In the genomic region with DNA sequence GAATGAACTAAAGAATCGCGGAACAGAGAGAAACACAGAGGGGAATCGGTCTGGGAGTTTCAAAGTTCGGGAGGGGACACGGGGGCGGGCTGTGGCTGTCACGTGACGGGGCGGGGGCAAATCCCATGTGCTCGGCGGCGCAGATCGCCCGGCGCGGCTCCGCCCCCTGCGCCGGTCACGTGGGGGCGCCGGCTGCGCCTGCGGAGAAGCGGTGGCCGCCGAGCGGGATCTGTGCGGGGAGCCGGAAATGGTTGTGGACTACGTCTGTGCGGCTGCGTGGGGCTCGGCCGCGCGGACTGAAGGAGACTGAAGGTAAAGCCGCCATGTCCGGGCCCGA, we compare ENCODE assay signal across 1 cellular context.
TF ChIP-seq lines count a peak whose summit lies in the region.

A gene with protein sequence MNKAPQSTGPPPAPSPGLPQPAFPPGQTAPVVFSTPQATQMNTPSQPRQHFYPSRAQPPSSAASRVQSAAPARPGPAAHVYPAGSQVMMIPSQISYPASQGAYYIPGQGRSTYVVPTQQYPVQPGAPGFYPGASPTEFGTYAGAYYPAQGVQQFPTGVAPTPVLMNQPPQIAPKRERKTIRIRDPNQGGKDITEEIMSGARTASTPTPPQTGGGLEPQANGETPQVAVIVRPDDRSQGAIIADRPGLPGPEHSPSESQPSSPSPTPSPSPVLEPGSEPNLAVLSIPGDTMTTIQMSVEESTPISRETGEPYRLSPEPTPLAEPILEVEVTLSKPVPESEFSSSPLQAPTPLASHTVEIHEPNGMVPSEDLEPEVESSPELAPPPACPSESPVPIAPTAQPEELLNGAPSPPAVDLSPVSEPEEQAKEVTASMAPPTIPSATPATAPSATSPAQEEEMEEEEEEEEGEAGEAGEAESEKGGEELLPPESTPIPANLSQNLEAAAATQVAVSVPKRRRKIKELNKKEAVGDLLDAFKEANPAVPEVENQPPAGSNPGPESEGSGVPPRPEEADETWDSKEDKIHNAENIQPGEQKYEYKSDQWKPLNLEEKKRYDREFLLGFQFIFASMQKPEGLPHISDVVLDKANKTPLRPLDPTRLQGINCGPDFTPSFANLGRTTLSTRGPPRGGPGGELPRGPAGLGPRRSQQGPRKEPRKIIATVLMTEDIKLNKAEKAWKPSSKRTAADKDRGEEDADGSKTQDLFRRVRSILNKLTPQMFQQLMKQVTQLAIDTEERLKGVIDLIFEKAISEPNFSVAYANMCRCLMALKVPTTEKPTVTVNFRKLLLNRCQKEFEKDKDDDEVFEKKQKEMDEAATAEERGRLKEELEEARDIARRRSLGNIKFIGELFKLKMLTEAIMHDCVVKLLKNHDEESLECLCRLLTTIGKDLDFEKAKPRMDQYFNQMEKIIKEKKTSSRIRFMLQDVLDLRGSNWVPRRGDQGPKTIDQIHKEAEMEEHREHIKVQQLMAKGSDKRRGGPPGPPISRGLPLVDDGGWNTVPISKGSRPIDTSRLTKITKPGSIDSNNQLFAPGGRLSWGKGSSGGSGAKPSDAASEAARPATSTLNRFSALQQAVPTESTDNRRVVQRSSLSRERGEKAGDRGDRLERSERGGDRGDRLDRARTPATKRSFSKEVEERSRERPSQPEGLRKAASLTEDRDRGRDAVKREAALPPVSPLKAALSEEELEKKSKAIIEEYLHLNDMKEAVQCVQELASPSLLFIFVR (N-terminal part only) (plus strand): TSS at position 244 of the 337 bp plus-strand sequence. CDS start 1,191 bp downstream, outside the sequence.

TF ChIP-seq in HepG2, 621 proteins besides CTCF, POLR2A, EP300 and RAD21 (continued from another document and continues in another):
- TF ChIP-seq, protein P1, sequence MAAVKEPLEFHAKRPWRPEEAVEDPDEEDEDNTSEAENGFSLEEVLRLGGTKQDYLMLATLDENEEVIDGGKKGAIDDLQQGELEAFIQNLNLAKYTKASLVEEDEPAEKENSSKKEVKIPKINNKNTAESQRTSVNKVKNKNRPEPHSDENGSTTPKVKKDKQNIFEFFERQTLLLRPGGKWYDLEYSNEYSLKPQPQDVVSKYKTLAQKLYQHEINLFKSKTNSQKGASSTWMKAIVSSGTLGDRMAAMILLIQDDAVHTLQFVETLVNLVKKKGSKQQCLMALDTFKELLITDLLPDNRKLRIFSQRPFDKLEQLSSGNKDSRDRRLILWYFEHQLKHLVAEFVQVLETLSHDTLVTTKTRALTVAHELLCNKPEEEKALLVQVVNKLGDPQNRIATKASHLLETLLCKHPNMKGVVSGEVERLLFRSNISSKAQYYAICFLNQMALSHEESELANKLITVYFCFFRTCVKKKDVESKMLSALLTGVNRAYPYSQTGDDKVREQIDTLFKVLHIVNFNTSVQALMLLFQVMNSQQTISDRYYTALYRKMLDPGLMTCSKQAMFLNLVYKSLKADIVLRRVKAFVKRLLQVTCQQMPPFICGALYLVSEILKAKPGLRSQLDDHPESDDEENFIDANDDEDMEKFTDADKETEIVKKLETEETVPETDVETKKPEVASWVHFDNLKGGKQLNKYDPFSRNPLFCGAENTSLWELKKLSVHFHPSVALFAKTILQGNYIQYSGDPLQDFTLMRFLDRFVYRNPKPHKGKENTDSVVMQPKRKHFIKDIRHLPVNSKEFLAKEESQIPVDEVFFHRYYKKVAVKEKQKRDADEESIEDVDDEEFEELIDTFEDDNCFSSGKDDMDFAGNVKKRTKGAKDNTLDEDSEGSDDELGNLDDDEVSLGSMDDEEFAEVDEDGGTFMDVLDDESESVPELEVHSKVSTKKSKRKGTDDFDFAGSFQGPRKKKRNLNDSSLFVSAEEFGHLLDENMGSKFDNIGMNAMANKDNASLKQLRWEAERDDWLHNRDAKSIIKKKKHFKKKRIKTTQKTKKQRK (IDR thresholded peaks at IDR 0.05; ENCODE audit: low read length) = no peak
- no peak for TF ChIP-seq ZNF24 (IDR thresholded peaks at IDR 0.05)
- no peak for TF ChIP-seq SETDB1 (CRISPR knock-in tag; IDR thresholded peaks at IDR 0.05; ENCODE audit: borderline replicate concordance)
- TF ChIP-seq PLRG1 (conservative IDR thresholded peaks at IDR 0.05) = no peak
- peak; percentile 54; the same call in 1 of the 2 replicates for TF ChIP-seq SIN3A (IDR thresholded peaks at IDR 0.05; ENCODE audit: borderline replicate concordance, low read depth, low read length)
- 0 out of 4 replicates have a peak, but pooled peaks of 1 of the 2 experiments have one; percentile 29 for TF ChIP-seq ATF4 (CRISPR knock-in tag; IDR thresholded peaks at IDR 0.05)
- TF ChIP-seq ETV5 (CRISPR knock-in tag; IDR thresholded peaks at IDR 0.05; ENCODE audit: borderline replicate concordance) = peak; percentile 73; the same call in 1 of the 2 replicates
- no peak for TF ChIP-seq CSRNP2 (CRISPR knock-in tag; conservative IDR thresholded peaks at IDR 0.05; ENCODE audit: low read depth)
- no peak for TF ChIP-seq ZNF615 (CRISPR knock-in tag; IDR thresholded peaks at IDR 0.05; ENCODE audit: borderline replicate concordance)
- no peak for TF ChIP-seq FOXP4 (CRISPR knock-in tag; IDR thresholded peaks at IDR 0.05)
- TF ChIP-seq RBAK (CRISPR knock-in tag; IDR thresholded peaks at IDR 0.05) = no peak
- TF ChIP-seq ZNF777 (CRISPR knock-in tag; IDR thresholded peaks at IDR 0.05) = no peak
- no peak for TF ChIP-seq NRL (CRISPR knock-in tag; IDR thresholded peaks at IDR 0.05; ENCODE audit: borderline replicate concordance)
- TF ChIP-seq, protein P2, sequence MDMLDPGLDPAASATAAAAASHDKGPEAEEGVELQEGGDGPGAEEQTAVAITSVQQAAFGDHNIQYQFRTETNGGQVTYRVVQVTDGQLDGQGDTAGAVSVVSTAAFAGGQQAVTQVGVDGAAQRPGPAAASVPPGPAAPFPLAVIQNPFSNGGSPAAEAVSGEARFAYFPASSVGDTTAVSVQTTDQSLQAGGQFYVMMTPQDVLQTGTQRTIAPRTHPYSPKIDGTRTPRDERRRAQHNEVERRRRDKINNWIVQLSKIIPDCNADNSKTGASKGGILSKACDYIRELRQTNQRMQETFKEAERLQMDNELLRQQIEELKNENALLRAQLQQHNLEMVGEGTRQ (IDR thresholded peaks at IDR 0.05; ENCODE audit: low read depth, low read length) = peak; percentile 97
- TF ChIP-seq, protein P2 (CRISPR knock-in tag; IDR thresholded peaks at IDR 0.05; ENCODE audit: borderline replicate concordance) = peak; percentile 86; the same call in 1 of the 2 replicates
- no peak for TF ChIP-seq ZNF451 (CRISPR knock-in tag; IDR thresholded peaks at IDR 0.05)
- TF ChIP-seq HDAC1 (CRISPR knock-in tag; IDR thresholded peaks at IDR 0.05) = 0 out of 2 replicates have a peak, but pooled peaks have one; percentile 28
- TF ChIP-seq ELF1 (CRISPR knock-in tag; IDR thresholded peaks at IDR 0.05) = peak; percentile 59; the same call in 1 of the 2 replicates
- no peak for TF ChIP-seq ZSCAN9 (CRISPR knock-in tag; IDR thresholded peaks at IDR 0.05; ENCODE audit: borderline replicate concordance)
- no peak for TF ChIP-seq KAT2B (IDR thresholded peaks at IDR 0.05; ENCODE audit: borderline replicate concordance, low read depth, low read length)
- TF ChIP-seq NFRKB (IDR thresholded peaks at IDR 0.05) = no peak
- TF ChIP-seq POLR2G (IDR thresholded peaks at IDR 0.05; ENCODE audit: low read depth, low read length) = peak; percentile 55; the same call in 1 of the 2 replicates
- no peak for TF ChIP-seq ZNF570 (CRISPR knock-in tag; IDR thresholded peaks at IDR 0.05; ENCODE audit: borderline replicate concordance)
- TF ChIP-seq KLF11 (CRISPR knock-in tag; IDR thresholded peaks at IDR 0.05) = no peak
- 0 out of 2 replicates have a peak, but pooled peaks have one; percentile 42 for TF ChIP-seq TARDBP (CRISPR knock-in tag; IDR thresholded peaks at IDR 0.05)
- TF ChIP-seq FOXC1 (CRISPR knock-in tag; IDR thresholded peaks at IDR 0.05; ENCODE audit: borderline replicate concordance) = 0 out of 2 replicates have a peak, but pooled peaks have one; percentile 7
- 0 out of 2 replicates have a peak, but pooled peaks have one; percentile 13 for TF ChIP-seq ZNF329 (CRISPR knock-in tag; IDR thresholded peaks at IDR 0.05; ENCODE audit: low read depth)
- TF ChIP-seq ZNF550 (CRISPR knock-in tag; IDR thresholded peaks at IDR 0.05; ENCODE audit: borderline replicate concordance) = no peak
- TF ChIP-seq, protein P3, sequence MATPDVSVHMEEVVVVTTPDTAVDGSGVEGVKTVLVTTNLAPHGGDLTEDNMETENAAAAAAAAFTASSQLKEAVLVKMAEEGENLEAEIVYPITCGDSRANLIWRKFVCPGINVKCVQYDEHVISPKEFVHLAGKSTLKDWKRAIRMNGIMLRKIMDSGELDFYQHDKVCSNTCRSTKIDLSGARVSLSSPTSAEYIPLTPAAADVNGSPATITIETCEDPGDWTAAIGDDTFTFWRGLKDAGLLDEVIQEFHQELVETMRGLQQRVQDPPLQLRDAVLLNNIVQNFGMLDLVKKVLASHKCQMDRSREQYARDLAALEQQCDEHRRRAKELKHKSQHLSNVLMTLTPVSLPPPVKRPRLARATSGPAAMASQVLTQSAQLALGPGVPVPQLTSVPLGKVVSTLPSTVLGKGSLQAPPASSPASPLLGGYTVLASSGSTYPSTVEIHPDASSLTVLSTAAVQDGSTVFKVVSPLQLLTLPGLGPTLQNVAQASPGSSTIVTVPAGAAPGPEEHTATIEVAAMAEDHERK (CRISPR knock-in tag; IDR thresholded peaks at IDR 0.05; ENCODE audit: low read depth) = peak; percentile 67
- TF ChIP-seq ZNF225 (CRISPR knock-in tag; IDR thresholded peaks at IDR 0.05) = no peak
- TF ChIP-seq HNRNPLL (IDR thresholded peaks at IDR 0.05; ENCODE audit: low read depth, low read length, poor library complexity, severe bottlenecking) = peak; percentile 70
- TF ChIP-seq PHF20 (CRISPR knock-in tag; IDR thresholded peaks at IDR 0.05) = 0 out of 2 replicates have a peak, but pooled peaks have one; percentile 26
- TF ChIP-seq, protein P4, sequence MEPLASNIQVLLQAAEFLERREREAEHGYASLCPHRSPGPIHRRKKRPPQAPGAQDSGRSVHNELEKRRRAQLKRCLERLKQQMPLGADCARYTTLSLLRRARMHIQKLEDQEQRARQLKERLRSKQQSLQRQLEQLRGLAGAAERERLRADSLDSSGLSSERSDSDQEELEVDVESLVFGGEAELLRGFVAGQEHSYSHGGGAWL (CRISPR knock-in tag; IDR thresholded peaks at IDR 0.05) = 0 out of 2 replicates have a peak, but pooled peaks have one; percentile 25
- peak; percentile 55 for TF ChIP-seq TBX2 (CRISPR knock-in tag; IDR thresholded peaks at IDR 0.05; ENCODE audit: borderline replicate concordance)
- TF ChIP-seq FOXK2 (IDR thresholded peaks at IDR 0.05) = 0 out of 2 replicates have a peak, but pooled peaks have one; percentile 12
- no peak for TF ChIP-seq ZNF276 (CRISPR knock-in tag; IDR thresholded peaks at IDR 0.05; ENCODE audit: low read depth)
- no peak for TF ChIP-seq RFX3 (CRISPR knock-in tag; IDR thresholded peaks at IDR 0.05)
